8 cellular contexts compared by ENCODE assay signal in the genomic region with DNA sequence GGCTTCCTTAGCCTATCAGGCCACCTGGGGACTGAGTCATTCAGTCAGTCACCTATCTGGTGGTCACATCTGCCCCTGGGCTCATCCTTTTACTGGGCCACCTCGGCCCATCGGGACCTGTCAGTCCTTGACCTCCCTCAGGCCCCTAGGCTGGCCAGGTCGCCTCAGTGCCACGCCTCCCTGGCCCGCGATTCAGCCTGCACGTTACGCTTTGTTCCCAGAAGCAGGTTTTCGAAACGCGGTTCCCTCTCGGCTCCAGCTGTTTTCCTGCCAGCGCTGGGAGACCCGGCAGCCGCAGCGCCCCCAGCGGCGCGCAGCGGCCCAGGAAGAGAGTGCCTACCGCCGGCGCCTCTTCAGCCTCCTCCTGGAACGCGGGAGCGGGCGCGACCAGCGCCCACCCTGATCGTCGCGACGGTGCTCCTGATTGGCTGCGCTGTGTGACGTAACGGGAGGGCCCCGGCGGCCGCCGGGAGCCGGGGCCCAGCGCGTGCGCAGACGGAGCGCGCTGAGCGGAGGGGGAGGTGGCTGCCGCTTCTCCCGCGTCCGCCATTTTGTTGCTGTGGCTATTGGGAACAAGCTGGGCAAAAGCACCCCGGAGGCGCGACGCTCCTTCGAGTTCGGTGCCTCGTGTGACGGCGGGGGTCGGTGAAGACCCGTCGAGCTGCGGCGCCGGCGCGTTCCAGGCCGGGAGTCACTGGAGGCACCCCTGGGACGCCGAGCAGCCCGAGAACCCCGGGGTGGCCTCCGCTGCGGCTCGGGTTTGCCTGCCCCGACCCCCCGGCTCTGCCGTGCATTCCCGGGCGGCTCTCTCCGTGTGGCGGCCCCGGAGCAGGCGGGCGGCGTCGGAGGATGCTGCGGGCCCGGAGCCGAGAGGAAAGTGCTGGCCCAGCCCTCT. TPM values are rescaled to one million over a fixed set of nuclear protein-coding genes. Genes with fewer than 3 reads are reported as not detected.
DNase-seq lines count a peak whose midpoint lies in the region; ATAC-seq and TF ChIP-seq lines count a peak whose summit lies in the region.

A gene with protein sequence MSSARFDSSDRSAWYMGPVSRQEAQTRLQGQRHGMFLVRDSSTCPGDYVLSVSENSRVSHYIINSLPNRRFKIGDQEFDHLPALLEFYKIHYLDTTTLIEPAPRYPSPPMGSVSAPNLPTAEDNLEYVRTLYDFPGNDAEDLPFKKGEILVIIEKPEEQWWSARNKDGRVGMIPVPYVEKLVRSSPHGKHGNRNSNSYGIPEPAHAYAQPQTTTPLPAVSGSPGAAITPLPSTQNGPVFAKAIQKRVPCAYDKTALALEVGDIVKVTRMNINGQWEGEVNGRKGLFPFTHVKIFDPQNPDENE (plus strand): TSS at position 492 of the 895 bp plus-strand sequence. CDS start 528 bp downstream, outside the sequence.

- peak; percentile 76 for TF ChIP-seq POLR2A in GM19193 (IDR thresholded peaks at IDR 0.05; ENCODE audit: extremely low read depth, insufficient read depth, insufficient read length)

- no peaks in the 10 kb centered on the region; the same call in 1 of the 2 replicates for H3K4me1 ChIP-seq in BE2C

- H3K4me3 ChIP-seq in BE2C (ENCODE audit: low read depth, low read length): peak within 1 kb of the TSS; percentile 96
- peak within 1 kb of the TSS; percentile 96 for H3K4me3 ChIP-seq in choroid plexus epithelial cell (ENCODE audit: low read depth, low read length)

- H3K9me3 ChIP-seq in BE2C: no peaks in the 10 kb centered on the region

- H3K27me3 ChIP-seq in BE2C: no peaks in the 10 kb centered on the region

- peaks cover 8% of the 10 kb centered on the region for H3K36me3 ChIP-seq in BE2C

- peak; percentile 90 for ATAC-seq in HG03439 (IDR thresholded peaks at IDR 0.05; ENCODE audit: unreplicated experiment)

- DNase-seq in BE2C: peak; percentile 98
- DNase-seq in NCI-H510A (lab: John Stamatoyannopoulos, UW): peak; percentile 81
- DNase-seq in activated CD4-positive, alpha-beta T cell treated with anti-CD3 and anti-CD28 coated beads for 24 hours (ENCODE audit: low read depth in 2 of 2): peak; percentile 91 to 93
- peak; percentile 98 for DNase-seq in choroid plexus epithelial cell (ENCODE audit: low read depth)
- peak; percentile 98 for DNase-seq in kidney tubule cell (ENCODE audit: low spot score)
- DNase-seq in stimulated activated CD4-positive, alpha-beta T cell treated with anti-CD3 and anti-CD28 coated beads, Interleukin-1b, Interleukin-23, amount 100 ng/mL, for 24 hours (ENCODE audit: low read depth in 4 of 4, low spot score in 1 of 4): peak; percentile 86 to 95 (median 92)

- peak; percentile 95 for TF ChIP-seq CTCF in BE2C (IDR thresholded peaks at IDR 0.05; ENCODE audit: low read depth, low read length)
- TF ChIP-seq CTCF in choroid plexus epithelial cell (conservative IDR thresholded peaks at IDR 0.05; ENCODE audit: low read depth, low read length): peak; percentile 82

RNA-seq across cellular contexts. Expression of the gene that starts here (rescaled TPM):
- polyA plus RNA-seq in BE2C (2012; ENCODE audit: insufficient read depth, insufficient read length, low read depth): 51.2 TPM

Comparison
In these comparisons a context has a peak if more than half of its experiments do, and no peak if none do; other contexts are left out.
1. Peak in every context shown above with its lines: DNase-seq, ATAC-seq and H3K4me3 ChIP-seq.